Comparison of ENCODE assay signal across 33 cellular contexts in genomic region chr3:94799420-94800060, GRCh38.
"Had no signal": no experiment of that assay in that cellular context is flagged by ENCODE, and none has a peak within 500 bp of the region (broad histone marks: within the 10 kb centered on the region; RNA-seq: fewer than 3 reads in every experiment).

No MANE protein-coding gene starts in this region.

- ATAC-seq: activated naive CD4-positive, alpha-beta T cell treated with anti-CD3 and anti-CD28 coated beads, Interleukin-2, amount 50 U/mL, for 72 hours; activated naive CD8-positive, alpha-beta T cell treated with anti-CD3 and anti-CD28 coated beads, Interleukin-2, amount 50 U/mL, for 24 hours; activated T-cell treated with anti-CD3 and anti-CD28 coated beads, Interleukin-2, amount 50 U/mL, for 4 hours; activated T-cell treated with anti-CD3 and anti-CD28 coated beads, Interleukin-2, amount 50 U/mL, for 72 hours; activated T-helper 17 cell treated with anti-CD3 and anti-CD28 coated beads, Interleukin-2, amount 50 U/mL, for 72 hours; body of pancreas had no signal

- DNase-seq: activated effector memory CD4-positive, alpha-beta T cell treated with anti-CD3 and anti-CD28 coated beads, Interleukin-2, amount 50 U/mL, for 16 hours; activated effector memory CD4-positive, alpha-beta T cell treated with Interleukin-2 at 50 U/mL for 16 hours; activated gamma-delta T cell; activated gamma-delta T cell treated with Interleukin-2 at 50 U/mL for 16 hours; activated naive CD4-positive, alpha-beta T cell; activated naive CD4-positive, alpha-beta T cell treated with anti-CD3 and anti-CD28 coated beads for 36 hours; activated naive CD4-positive, alpha-beta T cell treated with anti-CD3 and anti-CD28 coated beads, Interleukin-2, amount 10 ng/mL, durations not matched to agents 7 days and 5 days; activated naive CD4-positive, alpha-beta T cell treated with anti-CD3 and anti-CD28 coated beads, Interleukin-2, amount 50 U/mL, for 16 hours; activated naive CD4-positive, alpha-beta T cell treated with Interleukin-2 at 50 U/mL for 16 hours; activated naive CD8-positive, alpha-beta T cell treated with anti-CD3 and anti-CD28 coated beads for 36 hours; activated naive CD8-positive, alpha-beta T cell treated with anti-CD3 and anti-CD28 coated beads, Interleukin-2, amount 10 ng/mL, durations not matched to agents 7 days and 5 days; activated naive CD8-positive, alpha-beta T cell treated with anti-CD3 and anti-CD28 coated beads, Interleukin-2, amount 50 U/mL, for 24 hours; activated T-cell treated with anti-CD3 and anti-CD28 coated beads, Interleukin-2, amount 50 U/mL, for 1 hour; activated T-cell treated with anti-CD3 and anti-CD28 coated beads, Interleukin-2, amount 50 U/mL, for 24 hours; activated T-cell treated with anti-CD3 and anti-CD28 coated beads, Interleukin-2, amount 50 U/mL, for 4 hours; activated T-cell treated with anti-CD3 and anti-CD28 coated beads, Interleukin-2, amount 50 U/mL, for 48 hours; activated T-cell treated with anti-CD3 and anti-CD28 coated beads, Interleukin-2, amount 50 U/mL, for 72 hours; adrenal gland; amniotic stem cell; amygdala; anterior cingulate cortex; aorta; body of pancreas; brain microvascular endothelial cell; caudate nucleus; central memory CD4-positive, alpha-beta T cell; cerebellar nuclear complex had no signal

- H3K4me3 ChIP-seq: adrenal gland, ascending aorta, body of pancreas, breast epithelium, cardiac muscle cell had no signal

- H3K9me3 ChIP-seq: adrenal gland, ascending aorta, body of pancreas, breast epithelium had no signal

- H3K27me3 ChIP-seq: adrenal gland, ascending aorta, body of pancreas, brain microvascular endothelial cell, breast epithelium, cardiac muscle cell had no signal

- H3K27ac ChIP-seq: adrenal gland, ascending aorta, body of pancreas, brain microvascular endothelial cell, breast epithelium, cardiac muscle cell had no signal

- H3K4me1 ChIP-seq: adrenal gland, ascending aorta, body of pancreas, breast epithelium had no signal

- H3K36me3 ChIP-seq: adrenal gland, ascending aorta, brain microvascular endothelial cell, breast epithelium, cardiac muscle cell had no signal

- FAIRE-seq: astrocyte had no signal
